1 cellular context compared by ENCODE assay signal in the genomic region with DNA sequence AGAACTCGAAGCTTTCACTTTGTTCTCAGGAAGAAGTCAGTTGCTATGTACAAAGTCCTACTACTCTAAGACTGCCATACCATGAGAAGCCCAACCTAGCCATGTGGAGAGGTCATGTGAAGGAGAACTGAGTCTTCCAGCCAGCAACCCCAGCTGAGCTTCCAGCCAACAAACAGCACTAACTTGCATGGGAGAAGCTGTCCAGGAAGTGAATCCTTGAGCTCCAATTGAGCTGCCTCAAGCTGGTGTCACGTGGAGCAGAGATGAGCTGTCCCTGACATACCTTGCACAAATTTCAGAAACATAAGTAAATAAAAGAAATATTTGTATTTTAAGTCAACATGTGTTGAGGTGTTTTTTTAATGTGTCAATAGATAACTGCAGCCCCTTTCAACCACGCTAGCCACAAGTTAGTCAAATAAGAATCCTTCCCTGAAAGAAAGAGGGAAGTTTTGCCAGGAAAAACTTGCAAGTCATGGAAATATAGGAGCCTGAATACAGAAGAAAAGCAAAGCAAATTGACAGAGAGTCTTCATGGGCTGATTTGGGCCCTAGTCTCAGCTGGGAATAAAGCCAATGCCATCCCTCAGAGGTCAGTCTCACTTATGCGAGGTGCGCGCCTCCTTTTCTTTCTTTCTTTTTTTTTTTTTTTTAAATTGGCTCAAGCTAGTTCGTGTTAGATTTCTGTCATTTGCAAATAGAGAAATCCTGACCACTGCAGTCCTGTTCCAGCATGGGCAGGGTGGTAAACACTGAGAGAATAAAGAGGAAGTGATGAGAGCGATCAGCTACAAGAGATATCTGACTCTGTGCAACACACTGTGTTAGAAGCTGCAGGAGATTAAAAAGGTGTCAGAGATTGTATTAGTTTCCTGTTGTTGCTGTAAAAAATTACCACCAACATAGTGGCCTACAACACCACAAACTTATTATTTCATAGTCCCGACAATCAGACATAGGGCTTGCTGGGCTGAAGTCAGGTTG.
TF ChIP-seq lines count a peak whose summit lies in the region.

No MANE protein-coding gene starts in this region.

TF ChIP-seq in K562, 482 proteins besides CTCF, POLR2A, EP300 and RAD21 (continued from another document):
- TF ChIP-seq, protein P1, sequence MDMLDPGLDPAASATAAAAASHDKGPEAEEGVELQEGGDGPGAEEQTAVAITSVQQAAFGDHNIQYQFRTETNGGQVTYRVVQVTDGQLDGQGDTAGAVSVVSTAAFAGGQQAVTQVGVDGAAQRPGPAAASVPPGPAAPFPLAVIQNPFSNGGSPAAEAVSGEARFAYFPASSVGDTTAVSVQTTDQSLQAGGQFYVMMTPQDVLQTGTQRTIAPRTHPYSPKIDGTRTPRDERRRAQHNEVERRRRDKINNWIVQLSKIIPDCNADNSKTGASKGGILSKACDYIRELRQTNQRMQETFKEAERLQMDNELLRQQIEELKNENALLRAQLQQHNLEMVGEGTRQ (CRISPR knock-in tag; IDR thresholded peaks at IDR 0.05) = 0 out of 2 replicates have a peak, but pooled peaks have one; percentile 21
- TF ChIP-seq ZBTB17 (CRISPR knock-in tag; IDR thresholded peaks at IDR 0.05) (no peak), ZNF184 (CRISPR knock-in tag; IDR thresholded peaks at IDR 0.05) (no peak), ZBTB7A (IDR thresholded peaks at IDR 0.05; ENCODE audit: borderline replicate concordance, control insufficient read depth, low read depth, low read length) (no peak), SAFB (IDR thresholded peaks at IDR 0.05; ENCODE audit: borderline replicate concordance, low read depth, low read length) (no peak), SPI1 (IDR thresholded peaks at IDR 0.05; ENCODE audit: borderline replicate concordance, low read depth, low read length) (peak; percentile 86; the same call in 1 of the 2 replicates), PTTG1 (tag; IDR thresholded peaks at IDR 0.05; ENCODE audit: low read depth) (no peak), TAF7 (tag; IDR thresholded peaks at IDR 0.05) (no peak), TAF9B (IDR thresholded peaks at IDR 0.05; ENCODE audit: partially characterized antibody) (no peak), SUPT5H (IDR thresholded peaks at IDR 0.05) (no peak), C11orf30 (IDR thresholded peaks at IDR 0.05; ENCODE audit: low read depth) (no peak), MIER1 (IDR thresholded peaks at IDR 0.05; ENCODE audit: low read depth) (no peak), NR2F6 (CRISPR knock-in tag; IDR thresholded peaks at IDR 0.05) (no peak)
- TF ChIP-seq, protein P2, sequence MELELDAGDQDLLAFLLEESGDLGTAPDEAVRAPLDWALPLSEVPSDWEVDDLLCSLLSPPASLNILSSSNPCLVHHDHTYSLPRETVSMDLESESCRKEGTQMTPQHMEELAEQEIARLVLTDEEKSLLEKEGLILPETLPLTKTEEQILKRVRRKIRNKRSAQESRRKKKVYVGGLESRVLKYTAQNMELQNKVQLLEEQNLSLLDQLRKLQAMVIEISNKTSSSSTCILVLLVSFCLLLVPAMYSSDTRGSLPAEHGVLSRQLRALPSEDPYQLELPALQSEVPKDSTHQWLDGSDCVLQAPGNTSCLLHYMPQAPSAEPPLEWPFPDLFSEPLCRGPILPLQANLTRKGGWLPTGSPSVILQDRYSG (tag; conservative IDR thresholded peaks at IDR 0.05; ENCODE audit: low read depth) = no peak
- TF ChIP-seq, protein P3, sequence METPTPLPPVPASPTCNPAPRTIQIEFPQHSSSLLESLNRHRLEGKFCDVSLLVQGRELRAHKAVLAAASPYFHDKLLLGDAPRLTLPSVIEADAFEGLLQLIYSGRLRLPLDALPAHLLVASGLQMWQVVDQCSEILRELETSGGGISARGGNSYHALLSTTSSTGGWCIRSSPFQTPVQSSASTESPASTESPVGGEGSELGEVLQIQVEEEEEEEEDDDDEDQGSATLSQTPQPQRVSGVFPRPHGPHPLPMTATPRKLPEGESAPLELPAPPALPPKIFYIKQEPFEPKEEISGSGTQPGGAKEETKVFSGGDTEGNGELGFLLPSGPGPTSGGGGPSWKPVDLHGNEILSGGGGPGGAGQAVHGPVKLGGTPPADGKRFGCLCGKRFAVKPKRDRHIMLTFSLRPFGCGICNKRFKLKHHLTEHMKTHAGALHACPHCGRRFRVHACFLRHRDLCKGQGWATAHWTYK (CRISPR knock-in tag; IDR thresholded peaks at IDR 0.05) = no peak
